4 cellular contexts compared by ENCODE assay signal in the genomic region with DNA sequence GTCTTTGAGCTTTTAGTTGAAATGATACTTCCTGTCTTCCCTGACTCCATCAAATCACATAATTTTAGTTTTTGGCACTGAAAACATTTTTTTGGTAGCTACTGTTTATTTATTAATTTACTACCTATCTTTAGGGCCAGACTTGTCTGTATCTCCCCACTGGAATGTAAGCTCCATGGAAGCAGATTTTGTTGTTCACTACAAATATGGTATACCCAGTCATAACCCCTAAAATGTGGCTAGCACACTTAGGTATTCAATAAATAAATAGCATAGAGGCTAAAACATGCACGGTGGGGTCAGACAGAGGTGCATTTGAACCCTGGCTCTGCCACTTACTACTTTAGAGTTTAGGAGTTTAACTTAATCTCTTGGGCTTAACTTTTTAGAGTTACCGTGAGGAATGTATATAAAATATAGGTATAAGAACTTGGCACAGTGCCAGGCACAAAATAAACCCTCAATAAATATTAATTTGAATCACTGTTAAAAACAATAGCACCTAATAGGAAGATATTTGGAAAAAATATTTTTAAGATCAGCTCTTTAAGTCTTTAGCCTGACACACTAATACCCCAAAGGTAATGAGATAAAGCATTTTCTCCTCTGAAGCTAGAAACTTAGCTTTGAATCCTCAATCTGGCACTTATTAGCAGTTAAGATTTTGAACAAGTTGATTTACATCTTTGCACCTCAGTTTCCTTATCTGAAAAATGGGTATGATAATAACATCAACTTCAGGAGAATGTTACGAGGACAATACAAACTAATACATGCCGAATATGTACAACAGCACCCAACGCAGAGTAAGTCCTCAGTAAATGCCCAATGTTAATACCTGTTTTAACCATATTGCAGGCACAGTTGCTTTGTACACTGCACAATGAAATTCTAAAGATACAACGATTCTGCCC.
TF ChIP-seq lines count a peak whose summit lies in the region.

No MANE protein-coding gene starts in this region.

TF ChIP-seq in SK-N-SH, 30 proteins besides CTCF, POLR2A, EP300 and RAD21:
- TF ChIP-seq RFX5 (IDR thresholded peaks at IDR 0.05; ENCODE audit: low read length) (no peak), GATA2 (CRISPR knock-in tag; IDR thresholded peaks at IDR 0.05) (no peak), NFIC (IDR thresholded peaks at IDR 0.05; ENCODE audit: borderline replicate concordance) (peak; percentile 60; the same call in 1 of the 2 replicates), MXI1 (IDR thresholded peaks at IDR 0.05; ENCODE audit: low read depth, low read length) (no peak), EZH2phosphoT487 (IDR thresholded peaks at IDR 0.05; ENCODE audit: borderline replicate concordance, low read depth) (no peak)
- TF ChIP-seq, protein P1, sequence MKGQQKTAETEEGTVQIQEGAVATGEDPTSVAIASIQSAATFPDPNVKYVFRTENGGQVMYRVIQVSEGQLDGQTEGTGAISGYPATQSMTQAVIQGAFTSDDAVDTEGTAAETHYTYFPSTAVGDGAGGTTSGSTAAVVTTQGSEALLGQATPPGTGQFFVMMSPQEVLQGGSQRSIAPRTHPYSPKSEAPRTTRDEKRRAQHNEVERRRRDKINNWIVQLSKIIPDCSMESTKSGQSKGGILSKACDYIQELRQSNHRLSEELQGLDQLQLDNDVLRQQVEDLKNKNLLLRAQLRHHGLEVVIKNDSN (IDR thresholded peaks at IDR 0.05; ENCODE audit: borderline replicate concordance, low read depth), result no peak
TF ChIP-seq in SK-N-SH: peak in this region for 1.

TF ChIP-seq in SK-N-SH treated with all-trans-retinoic acid at 6 μM for 48 hours, 23 proteins besides CTCF, POLR2A, EP300 and RAD21:
- no peak for TF ChIP-seq ESRRG (CRISPR knock-in tag; IDR thresholded peaks at IDR 0.05)
- TF ChIP-seq ZFP3 (CRISPR knock-in tag; IDR thresholded peaks at IDR 0.05), result no peak
- TF ChIP-seq BACH2 (CRISPR knock-in tag; IDR thresholded peaks at IDR 0.05; ENCODE audit: borderline replicate concordance), result no peak
- no peak for TF ChIP-seq TCF4 (CRISPR knock-in tag; IDR thresholded peaks at IDR 0.05; ENCODE audit: borderline replicate concordance)
- TF ChIP-seq PPARA (CRISPR knock-in tag; IDR thresholded peaks at IDR 0.05; ENCODE audit: borderline replicate concordance), result no peak

TF ChIP-seq in IMR-90, 13 proteins besides CTCF, POLR2A, EP300 and RAD21:
- TF ChIP-seq CEBPB (IDR thresholded peaks at IDR 0.05; ENCODE audit: low read depth, low read length) (no peak), MAZ (IDR thresholded peaks at IDR 0.05; ENCODE audit: borderline replicate concordance, low read depth, low read length) (no peak), NFE2L2 (IDR thresholded peaks at IDR 0.05; ENCODE audit: low read depth, low read length) (no peak), RCOR1 (IDR thresholded peaks at IDR 0.05; ENCODE audit: insufficient replicate concordance, low read length) (no peak), BHLHE40 (IDR thresholded peaks at IDR 0.05; ENCODE audit: low read depth, low read length) (no peak), RFX5 (IDR thresholded peaks at IDR 0.05; ENCODE audit: low read depth, low read length) (no peak), SMC3 (IDR thresholded peaks at IDR 0.05; ENCODE audit: low read depth, low read length) (no peak)
- TF ChIP-seq, protein P2, sequence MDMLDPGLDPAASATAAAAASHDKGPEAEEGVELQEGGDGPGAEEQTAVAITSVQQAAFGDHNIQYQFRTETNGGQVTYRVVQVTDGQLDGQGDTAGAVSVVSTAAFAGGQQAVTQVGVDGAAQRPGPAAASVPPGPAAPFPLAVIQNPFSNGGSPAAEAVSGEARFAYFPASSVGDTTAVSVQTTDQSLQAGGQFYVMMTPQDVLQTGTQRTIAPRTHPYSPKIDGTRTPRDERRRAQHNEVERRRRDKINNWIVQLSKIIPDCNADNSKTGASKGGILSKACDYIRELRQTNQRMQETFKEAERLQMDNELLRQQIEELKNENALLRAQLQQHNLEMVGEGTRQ (IDR thresholded peaks at IDR 0.05; ENCODE audit: low read depth, low read length), result no peak
TF ChIP-seq in IMR-90: peak in this region for 0.

TF ChIP-seq in GM12878, 131 proteins besides CTCF, POLR2A, EP300 and RAD21:
- TF ChIP-seq YY1 (IDR thresholded peaks at IDR 0.05; ENCODE audit: low read depth, low read length) (no peak), SMAD1 (IDR thresholded peaks at IDR 0.05; ENCODE audit: low read depth, partially characterized antibody) (peak; percentile 40), CHD1 (IDR thresholded peaks at IDR 0.05; ENCODE audit: low read depth, low read length) (no peak)
